ENCODE assay signal across 19 cellular contexts in genomic region chr1:30765610-30766434, GRCh38. TPM values are rescaled to one million over a fixed set of nuclear protein-coding genes. Genes with fewer than 3 reads are reported as not detected.
DNase-seq lines count a peak whose midpoint lies in the region; ATAC-seq and FAIRE-seq lines count a peak whose summit lies in the region.
"Had no signal": no experiment of that assay in that cellular context is flagged by ENCODE, and none has a peak within 500 bp of the region (broad histone marks: within the 10 kb centered on the region; RNA-seq: fewer than 3 reads in every experiment).

No MANE protein-coding gene starts in this region.

- peak; percentile 94 for FAIRE-seq in GM19239 (lab: Jason Lieb, UNC)

- H3K27me3 Mint-ChIP-seq in activated T-cell treated with anti-CD3 and anti-CD28 coated beads, Interleukin-2, amount 50 U/mL, for 24 hours, result no peaks in the 10 kb centered on the region
- H3K27me3 Mint-ChIP-seq in activated T-helper 2 cell treated with anti-CD3 and anti-CD28 coated beads, Interferon-gamma antibody, Interleukin-2, Interleukin-4, amounts not matched to agents 10 μg/mL and 5 μg/mL and 100 μg/mL, durations not matched to agents 14 hours and 24 hours and 36 hours (ENCODE audit: low read depth), result no peaks in the 10 kb centered on the region
- no peaks in the 10 kb centered on the region for H3K27me3 Mint-ChIP-seq in stimulated activated memory B cell treated with anti-CD40 and anti-IgM and Interleukin-4, amounts not matched to agents 10 μg/mL and 1 μg/mL and 100 μg/mL, for 72 hours
- H3K27me3 Mint-ChIP-seq: natural killer cell treated with Interleukin-12 subunit alpha and Interleukin-12 subunit beta and Interleukin-15 and Interleukin-18, amount 100 ng/mL, for 72 hours had no signal

- peak; percentile 65 for DNase-seq in activated T-cell treated with anti-CD3 and anti-CD28 coated beads, Interleukin-2, amount 50 U/mL, for 24 hours
- no peak for DNase-seq in activated T-cell treated with anti-CD3 and anti-CD28 coated beads, Interleukin-2, amount 50 U/mL, for 1 hour
- DNase-seq in GM19239 (ENCODE audit: insufficient read length, low spot score) (no peak), G401 (ENCODE audit: low spot score) (no peak), left cardiac atrium (no peak), DMS53 treated with DMSO at 0.1 percent for 48 hours (lab: John Stamatoyannopoulos, UW; ENCODE audit: unreplicated experiment) (no peak)
- DNase-seq in activated T-helper 2 cell treated with anti-CD3 and anti-CD28 coated beads, Interferon-gamma antibody, Interleukin-2, Interleukin-4, amounts not matched to agents 10 μg/mL and 5 μg/mL and 100 μg/mL, durations not matched to agents 14 hours and 24 hours and 36 hours (ENCODE audit: low spot score), result no peak
- DNase-seq: ACHN, adrenal gland, cerebellar nuclear complex, foreskin keratinocyte, KBM-7, NCI-H1048, thyroid gland had no signal

- H3K27ac Mint-ChIP-seq in activated T-cell treated with anti-CD3 and anti-CD28 coated beads, Interleukin-2, amount 50 U/mL, for 24 hours, result peak overlapping the region; percentile 94
- peak overlapping the region; percentile 88 for H3K27ac Mint-ChIP-seq in activated T-helper 2 cell treated with anti-CD3 and anti-CD28 coated beads, Interferon-gamma antibody, Interleukin-2, Interleukin-4, amounts not matched to agents 10 μg/mL and 5 μg/mL and 100 μg/mL, durations not matched to agents 14 hours and 24 hours and 36 hours
- H3K27ac Mint-ChIP-seq in stimulated activated memory B cell treated with anti-CD40 and anti-IgM and Interleukin-4, amounts not matched to agents 10 μg/mL and 1 μg/mL and 100 μg/mL, for 72 hours, result peak overlapping the region; percentile 90
- H3K27ac Mint-ChIP-seq: natural killer cell treated with Interleukin-12 subunit alpha and Interleukin-12 subunit beta and Interleukin-15 and Interleukin-18, amount 100 ng/mL, for 72 hours had no signal

- in situ Hi-C loops in G401 (cut with HindIII; ENCODE audit: low sequenced_read_pairs), result no loop called here

- H3K36me3 Mint-ChIP-seq in activated T-cell treated with anti-CD3 and anti-CD28 coated beads, Interleukin-2, amount 50 U/mL, for 24 hours (ENCODE audit: low read depth), result no peaks in the 10 kb centered on the region
- H3K36me3 Mint-ChIP-seq in activated T-helper 2 cell treated with anti-CD3 and anti-CD28 coated beads, Interferon-gamma antibody, Interleukin-2, Interleukin-4, amounts not matched to agents 10 μg/mL and 5 μg/mL and 100 μg/mL, durations not matched to agents 14 hours and 24 hours and 36 hours (ENCODE audit: low read depth), result no peaks in the 10 kb centered on the region
- no peaks in the 10 kb centered on the region for H3K36me3 Mint-ChIP-seq in stimulated activated memory B cell treated with anti-CD40 and anti-IgM and Interleukin-4, amounts not matched to agents 10 μg/mL and 1 μg/mL and 100 μg/mL, for 72 hours
- H3K36me3 Mint-ChIP-seq: natural killer cell treated with Interleukin-12 subunit alpha and Interleukin-12 subunit beta and Interleukin-15 and Interleukin-18, amount 100 ng/mL, for 72 hours had no signal

- peaks cover 59% of the 10 kb centered on the region for H3K4me1 Mint-ChIP-seq in activated T-cell treated with anti-CD3 and anti-CD28 coated beads, Interleukin-2, amount 50 U/mL, for 24 hours (ENCODE audit: low read depth)
- peaks cover 51% of the 10 kb centered on the region for H3K4me1 Mint-ChIP-seq in activated T-helper 2 cell treated with anti-CD3 and anti-CD28 coated beads, Interferon-gamma antibody, Interleukin-2, Interleukin-4, amounts not matched to agents 10 μg/mL and 5 μg/mL and 100 μg/mL, durations not matched to agents 14 hours and 24 hours and 36 hours (ENCODE audit: low read depth)
- H3K4me1 Mint-ChIP-seq in stimulated activated memory B cell treated with anti-CD40 and anti-IgM and Interleukin-4, amounts not matched to agents 10 μg/mL and 1 μg/mL and 100 μg/mL, for 72 hours, result peaks cover 66% of the 10 kb centered on the region

- H3K9me3 Mint-ChIP-seq in activated T-cell treated with anti-CD3 and anti-CD28 coated beads, Interleukin-2, amount 50 U/mL, for 24 hours, result no peaks in the 10 kb centered on the region
- H3K9me3 Mint-ChIP-seq in activated T-helper 2 cell treated with anti-CD3 and anti-CD28 coated beads, Interferon-gamma antibody, Interleukin-2, Interleukin-4, amounts not matched to agents 10 μg/mL and 5 μg/mL and 100 μg/mL, durations not matched to agents 14 hours and 24 hours and 36 hours, result no peaks in the 10 kb centered on the region
- no peaks in the 10 kb centered on the region for H3K9me3 Mint-ChIP-seq in stimulated activated memory B cell treated with anti-CD40 and anti-IgM and Interleukin-4, amounts not matched to agents 10 μg/mL and 1 μg/mL and 100 μg/mL, for 72 hours
- H3K9me3 Mint-ChIP-seq: natural killer cell treated with Interleukin-12 subunit alpha and Interleukin-12 subunit beta and Interleukin-15 and Interleukin-18, amount 100 ng/mL, for 72 hours had no signal

- ATAC-seq in stimulated activated memory B cell treated with anti-CD40 and anti-IgM and Interleukin-4, amounts not matched to agents 10 μg/mL and 1 μg/mL and 100 μg/mL, for 72 hours, result peak; percentile 35
- ATAC-seq in left cardiac atrium, result no peak
- ATAC-seq: foreskin keratinocyte; HCT116; natural killer cell treated with Interleukin-12 subunit alpha and Interleukin-12 subunit beta and Interleukin-15 and Interleukin-18, amount 100 ng/mL, for 72 hours had no signal

- H3K4me3 Mint-ChIP-seq in activated T-cell treated with anti-CD3 and anti-CD28 coated beads, Interleukin-2, amount 50 U/mL, for 24 hours, result peak overlapping the region; percentile 72
- H3K4me3 Mint-ChIP-seq in activated T-helper 2 cell treated with anti-CD3 and anti-CD28 coated beads, Interferon-gamma antibody, Interleukin-2, Interleukin-4, amounts not matched to agents 10 μg/mL and 5 μg/mL and 100 μg/mL, durations not matched to agents 14 hours and 24 hours and 36 hours (ENCODE audit: low read depth), result peak overlapping the region; percentile 66
- H3K4me3 Mint-ChIP-seq in stimulated activated memory B cell treated with anti-CD40 and anti-IgM and Interleukin-4, amounts not matched to agents 10 μg/mL and 1 μg/mL and 100 μg/mL, for 72 hours, result peak overlapping the region; percentile 15
- H3K4me3 Mint-ChIP-seq: natural killer cell treated with Interleukin-12 subunit alpha and Interleukin-12 subunit beta and Interleukin-15 and Interleukin-18, amount 100 ng/mL, for 72 hours had no signal

- intact Hi-C loops in activated T-helper 2 cell treated with anti-CD3 and anti-CD28 coated beads, Interferon-gamma antibody, Interleukin-2, Interleukin-4, amounts not matched to agents 10 μg/mL and 5 μg/mL and 100 μg/mL, durations not matched to agents 14 hours and 24 hours and 36 hours (cut with micrococcal nuclease), result loop anchor here (5.0 kb wide), 1 partner anchor 34 kb away; no protein-coding TSS in a partner anchor
- intact Hi-C loops in left cardiac atrium (cut with DNase I), result no loop called here

RNA-seq across cellular contexts. Expression of gene LAPTM5, which starts 8.2 kb away (rescaled TPM):
- 184 and 189 TPM in 2 replicates for total RNA-seq in activated T-helper 2 cell treated with anti-CD3 and anti-CD28 coated beads, Interferon-gamma antibody, Interleukin-2, Interleukin-4, amounts not matched to agents 10 μg/mL and 5 μg/mL and 100 μg/mL, durations not matched to agents 14 hours and 24 hours and 36 hours
- 0.18 TPM in 1 of 2 replicates, not detected in the other for total RNA-seq in G401 (2014; rRNA removed; shearing (Covaris generic))
- total RNA-seq in left cardiac atrium, result 10 to 100 TPM; 44.7 to 68.1 TPM
- total RNA-seq: foreskin keratinocyte had no signal

RNA-seq across cellular contexts. Expression of gene MATN1, which starts 42.4 kb away (rescaled TPM):
- 0.21 and 0.44 TPM in 2 replicates for total RNA-seq in activated T-helper 2 cell treated with anti-CD3 and anti-CD28 coated beads, Interferon-gamma antibody, Interleukin-2, Interleukin-4, amounts not matched to agents 10 μg/mL and 5 μg/mL and 100 μg/mL, durations not matched to agents 14 hours and 24 hours and 36 hours
- 1.2 TPM in 1 of 2 replicates, not detected in the other for total RNA-seq in G401 (2014; rRNA removed; shearing (Covaris generic))
- not detected for total RNA-seq in left cardiac atrium
- total RNA-seq: lower leg skin, pulmonary artery endothelial cell had no signal

Comparison
In these comparisons a context has a peak if more than half of its experiments do, and no peak if none do; other contexts are left out.
1. H3K4me3 Mint-ChIP-seq: peak in every context shown above with its lines; median percentile 72 in activated T-cell treated with anti-CD3 and anti-CD28 coated beads, Interleukin-2, amount 50 U/mL, for 24 hours; 66 in activated T-helper 2 cell treated with anti-CD3 and anti-CD28 coated beads, Interferon-gamma antibody, Interleukin-2, Interleukin-4, amounts not matched to agents 10 μg/mL and 5 μg/mL and 100 μg/mL, durations not matched to agents 14 hours and 24 hours and 36 hours; 15 in stimulated activated memory B cell treated with anti-CD40 and anti-IgM and Interleukin-4, amounts not matched to agents 10 μg/mL and 1 μg/mL and 100 μg/mL, for 72 hours.
2. RNA of gene LAPTM5, which starts 8.2 kb away (total RNA-seq): 184 to 189 TPM in activated T-helper 2 cell treated with anti-CD3 and anti-CD28 coated beads, Interferon-gamma antibody, Interleukin-2, Interleukin-4, amounts not matched to agents 10 μg/mL and 5 μg/mL and 100 μg/mL, durations not matched to agents 14 hours and 24 hours and 36 hours and 44.7 to 68.1 TPM in left cardiac atrium; 0.18 TPM in G401; every median in the first group is over 10 times any median in the second.
3. Peak in every context shown above with its lines, with median percentiles within 50 percentile points of each other: H3K27ac Mint-ChIP-seq.